Comparison of ENCODE assay signal across 25 cellular contexts in genomic region chr7:2931034-2931415, GRCh38.
DNase-seq lines count a peak whose midpoint lies in the region; ATAC-seq and TF ChIP-seq lines count a peak whose summit lies in the region.
"Had no signal": no experiment of that assay in that cellular context is flagged by ENCODE, and none has a peak within 500 bp of the region (broad histone marks: within the 10 kb centered on the region; RNA-seq: fewer than 3 reads in every experiment).

No MANE protein-coding gene starts in this region.

- peaks cover 54% of the 10 kb centered on the region for H3K36me3 Mint-ChIP-seq in T-helper 2 cell treated with Interferon-gamma antibody and Interleukin-4, amounts not matched to agents 5 μg/mL and 100 μg/mL, for 36 hours (ENCODE audit: low read depth)
- H3K36me3 Mint-ChIP-seq in CD14-positive monocyte: no peaks in the 10 kb centered on the region
- no peaks in the 10 kb centered on the region for H3K36me3 Mint-ChIP-seq in chondrocyte (ENCODE audit: low read depth)

- H3K36me3 ChIP-seq in neuronal stem cell (replicated peaks in 1 of 2; ENCODE audit: control insufficient read depth in 2 of 2, insufficient read depth in 2 of 2, low read length in 2 of 2): no peaks in the 10 kb centered on the region
- H3K36me3 ChIP-seq: ovary, right atrium auricular region had no signal

- H2BK5ac ChIP-seq in neuronal stem cell (ENCODE audit: low read length): peak overlapping the region; percentile 35

- peak overlapping the region; percentile 45 for H3K27ac Mint-ChIP-seq in T-helper 2 cell treated with Interferon-gamma antibody and Interleukin-4, amounts not matched to agents 5 μg/mL and 100 μg/mL, for 36 hours
- H3K27ac Mint-ChIP-seq in CD14-positive monocyte: no peak overlapping the region
- H3K27ac Mint-ChIP-seq in chondrocyte (ENCODE audit: unreplicated experiment): no peak overlapping the region
- H3K27ac Mint-ChIP-seq: activated naive CD8-positive, alpha-beta T cell; GM23338 had no signal

- H3K4me3 ChIP-seq in neuronal stem cell (ENCODE audit: low read length in 2 of 2): no peak overlapping the region
- H3K4me3 ChIP-seq: GM23338, ovary, right atrium auricular region had no signal

- H3K23ac ChIP-seq in neuronal stem cell (ENCODE audit: low read depth, low read length, poor library complexity): peak overlapping the region; percentile 80

- H3K9me3 Mint-ChIP-seq in T-helper 2 cell treated with Interferon-gamma antibody and Interleukin-4, amounts not matched to agents 5 μg/mL and 100 μg/mL, for 36 hours: no peaks in the 10 kb centered on the region
- H3K9me3 Mint-ChIP-seq in CD14-positive monocyte: peaks cover 0 to 3% (median 0%) of the 10 kb centered on the region in 7 donors
- no peaks in the 10 kb centered on the region for H3K9me3 Mint-ChIP-seq in chondrocyte (ENCODE audit: low read depth)
- H3K9me3 Mint-ChIP-seq: GM23338 had no signal

- H3K9me3 ChIP-seq in neuronal stem cell (replicated peaks in 1 of 2; ENCODE audit: control insufficient read depth in 2 of 2, insufficient read depth in 1 of 2, low read depth in 1 of 2, low read length in 2 of 2): no peaks in the 10 kb centered on the region
- H3K9me3 ChIP-seq: ovary, right atrium auricular region had no signal

- no peak overlapping the region for H2AK5ac ChIP-seq in neuronal stem cell (ENCODE audit: low read depth, low read length)

- H3K27ac ChIP-seq in neuronal stem cell (replicated peaks; ENCODE audit: low read length): no peak overlapping the region
- H3K27ac ChIP-seq: 22Rv1, ovary, right atrium auricular region had no signal

- H2BK120ac ChIP-seq in neuronal stem cell (ENCODE audit: low read depth, low read length): no peak overlapping the region

- no peak overlapping the region for H3K18ac ChIP-seq in neuronal stem cell (ENCODE audit: low read length)

- peaks cover 0 to 1% of the 10 kb centered on the region in 2 donors for H3K4me1 ChIP-seq in neuronal stem cell (ENCODE audit: control insufficient read depth in 2 of 2, insufficient read depth in 1 of 2, low read depth in 1 of 2, low read length in 2 of 2)

- H3K4ac ChIP-seq in neuronal stem cell (ENCODE audit: low read length): no peak overlapping the region

- DNase-seq in T-helper 2 cell treated with Interferon-gamma antibody and Interleukin-4, amounts not matched to agents 5 μg/mL and 100 μg/mL, for 36 hours (ENCODE audit: low spot score): no peak
- no peak for DNase-seq in T-helper 2 cell
- DNase-seq in CD14-positive monocyte (ENCODE audit: low spot score): peak; percentile 44
- DNase-seq in chondrocyte (ENCODE audit: low spot score): peak; percentile 67
- DNase-seq in neuronal stem cell (ENCODE audit: low spot score): no peak
- DNase-seq in stimulated activated CD4-positive, alpha-beta T cell treated with anti-CD3 and anti-CD28 coated beads, Interleukin-12 subunit alpha, Interleukin-12 subunit beta, amount 100 ng/mL, for 4 hours: no peak
- DNase-seq in T-helper 9 cell: no peak
- DNase-seq: CD4-positive, CD25-positive, alpha-beta regulatory T cell; central memory CD4-positive, alpha-beta T cell; glutamatergic neuron; KBM-7; left cardiac atrium; mesendoderm; MM.1S; NCI-H1417 treated with DMSO at 0.1 percent for 48 hours; NCI-H2081 treated with DMSO at 0.1 percent for 48 hours; NCI-H446; trophoblast cell had no signal

- no peak overlapping the region for H2BK12ac ChIP-seq in neuronal stem cell (ENCODE audit: low read length)

- H4K91ac ChIP-seq in neuronal stem cell (ENCODE audit: low read depth, low read length, poor library complexity): no peak overlapping the region

- intact Hi-C loops in CD14-positive monocyte (cut with micrococcal nuclease): no loop called here

- no peak overlapping the region for H3K4me3 Mint-ChIP-seq in T-helper 2 cell treated with Interferon-gamma antibody and Interleukin-4, amounts not matched to agents 5 μg/mL and 100 μg/mL, for 36 hours
- no peak overlapping the region for H3K4me3 Mint-ChIP-seq in CD14-positive monocyte
- H3K4me3 Mint-ChIP-seq in chondrocyte (ENCODE audit: unreplicated experiment): no peak overlapping the region
- H3K4me3 Mint-ChIP-seq: activated naive CD8-positive, alpha-beta T cell; GM23338 had no signal

- WGBS in neuronal stem cell (ENCODE audit: extremely low coverage in 2 of 2, insufficient read length in 2 of 2, insufficient replicate concordance in 1 of 2), 2 donors: no CpG with 5 or more reads among the region's 9 CpGs

- H2BK15ac ChIP-seq in neuronal stem cell (ENCODE audit: low read length): no peak overlapping the region

- H3K27me3 Mint-ChIP-seq in T-helper 2 cell treated with Interferon-gamma antibody and Interleukin-4, amounts not matched to agents 5 μg/mL and 100 μg/mL, for 36 hours (ENCODE audit: low read depth): no peaks in the 10 kb centered on the region
- peaks cover 0 to 1% (median 0%) of the 10 kb centered on the region in 3 donors for H3K27me3 Mint-ChIP-seq in CD14-positive monocyte (ENCODE audit: low read depth in 3 of 3)
- H3K27me3 Mint-ChIP-seq in chondrocyte (ENCODE audit: low read depth): peaks cover 1% of the 10 kb centered on the region
- H3K27me3 Mint-ChIP-seq: activated naive CD8-positive, alpha-beta T cell; CD4-positive, CD25-positive, alpha-beta regulatory T cell had no signal

- no peak overlapping the region for H3K14ac ChIP-seq in neuronal stem cell (ENCODE audit: low read length)

- H3K4me1 Mint-ChIP-seq in T-helper 2 cell treated with Interferon-gamma antibody and Interleukin-4, amounts not matched to agents 5 μg/mL and 100 μg/mL, for 36 hours (ENCODE audit: low read depth): no peaks in the 10 kb centered on the region
- peaks cover 2% of the 10 kb centered on the region for H3K4me1 Mint-ChIP-seq in CD14-positive monocyte
- peaks cover 16% of the 10 kb centered on the region for H3K4me1 Mint-ChIP-seq in chondrocyte (ENCODE audit: low read depth)
- H3K4me1 Mint-ChIP-seq: GM23338 had no signal

- peaks cover 0 to 22% (median 0%) of the 10 kb centered on the region in 3 experiments for H3K27me3 ChIP-seq in neuronal stem cell (ENCODE audit: control insufficient read depth in 3 of 3, insufficient read depth in 3 of 3, low read depth in 1 of 3, low read length in 3 of 3)
- H3K27me3 ChIP-seq: ovary, right atrium auricular region had no signal

- H3K4me2 ChIP-seq in neuronal stem cell (ENCODE audit: insufficient read depth, low read length, poor library complexity, severe bottlenecking): no peak overlapping the region
- H3K4me2 ChIP-seq: GM23338 had no signal

- no peak overlapping the region for H2AFZ ChIP-seq in neuronal stem cell (ENCODE audit: low read length)
- H2AFZ ChIP-seq: GM23338 had no signal

- no peak overlapping the region for H3K9ac ChIP-seq in neuronal stem cell (ENCODE audit: low read depth, low read length, poor library complexity)

- H4K8ac ChIP-seq in neuronal stem cell (ENCODE audit: low read depth, low read length): no peak overlapping the region

- no peaks in the 10 kb centered on the region for H3K79me1 ChIP-seq in neuronal stem cell (ENCODE audit: low read depth, low read length)

- no peak for ATAC-seq in HG02981 (IDR thresholded peaks at IDR 0.05; ENCODE audit: unreplicated experiment)
- ATAC-seq: activated CD4-positive, CD25-positive, alpha-beta regulatory T cell treated with anti-CD3 and anti-CD28 coated beads, Interleukin-2, amount 50 U/mL, for 24 hours; GM23338; left cardiac atrium had no signal

- TF ChIP-seq CTCF in CD14-positive monocyte (IDR thresholded peaks at IDR 0.05) (no peak), chondrocyte (IDR thresholded peaks at IDR 0.05) (no peak)

Comparison
In these comparisons a context has a peak if more than half of its experiments do, and no peak if none do; other contexts are left out.
1. DNase-seq: peak in CD14-positive monocyte (single experiment) and chondrocyte (single experiment); none in T-helper 2 cell treated with Interferon-gamma antibody and Interleukin-4, amounts not matched to agents 5 μg/mL and 100 μg/mL, for 36 hours (single experiment), T-helper 2 cell (0 of 5), neuronal stem cell (single experiment), stimulated activated CD4-positive, alpha-beta T cell treated with anti-CD3 and anti-CD28 coated beads, Interleukin-12 subunit alpha, Interleukin-12 subunit beta, amount 100 ng/mL, for 4 hours (single experiment) and T-helper 9 cell (single experiment).